In the genomic region with DNA sequence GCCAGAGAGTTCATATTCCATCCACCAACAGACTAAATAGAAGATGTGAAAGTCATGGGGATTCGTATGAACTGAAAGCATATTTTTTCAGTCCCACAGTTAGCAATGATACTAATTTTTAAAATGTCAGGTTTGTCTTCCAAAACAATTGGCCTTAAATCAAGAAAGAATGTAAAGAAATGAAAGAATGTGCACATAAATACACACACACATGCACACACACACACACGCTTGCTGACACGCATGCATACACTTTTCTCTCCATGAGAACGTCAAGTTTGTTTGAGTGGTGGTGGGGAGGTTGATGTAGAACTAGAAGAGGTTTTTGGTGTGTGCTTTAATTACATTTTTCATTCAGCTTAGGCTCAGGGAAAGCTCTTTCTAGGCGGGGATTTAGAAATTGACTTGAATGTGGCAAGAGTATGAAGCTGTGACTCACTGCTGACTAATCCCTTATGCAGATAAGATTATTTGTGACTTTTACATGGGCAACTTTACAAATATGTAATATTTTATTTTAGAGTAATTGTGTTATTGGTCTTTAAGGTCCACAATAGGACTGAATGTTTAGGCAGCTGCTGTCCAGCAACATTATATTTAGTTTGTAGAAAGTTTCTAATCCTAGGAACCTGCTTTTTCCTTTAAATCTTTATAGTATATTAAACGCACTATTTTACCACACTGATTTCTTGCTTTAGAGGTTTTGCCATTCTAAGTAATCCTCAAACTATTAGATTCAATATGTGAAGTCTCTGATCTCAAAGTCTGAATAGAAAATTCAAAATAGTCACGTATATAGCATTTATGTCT, we compare ENCODE assay signal across 12 cellular contexts. TPM values are rescaled to one million over a fixed set of nuclear protein-coding genes. Genes with fewer than 3 reads are reported as not detected.
DNase-seq lines count a peak whose midpoint lies in the region; ATAC-seq, FAIRE-seq and TF ChIP-seq lines count a peak whose summit lies in the region.
"Had no signal": no experiment of that assay in that cellular context is flagged by ENCODE, and none has a peak within 500 bp of the region (broad histone marks: within the 10 kb centered on the region; RNA-seq: fewer than 3 reads in every experiment).

No MANE protein-coding gene starts in this region.

- peaks cover 0 to 3% (median 0%) of the 10 kb centered on the region in 9 donors for H3K36me3 ChIP-seq in heart right ventricle
- H3K36me3 ChIP-seq: uterus had no signal

- no peak for FAIRE-seq in urothelium cell line (lab: Jason Lieb, UNC)

- DNase-seq in heart right ventricle (no peak), cardiac septum (ENCODE audit: low spot score) (no peak), fibroblast of villous mesenchyme (ENCODE audit: low read depth) (peak; percentile 96), urothelium cell line (ENCODE audit: low spot score) (peak; percentile 15), NCI-H1048 (lab: John Stamatoyannopoulos, UW) (no peak)
- DNase-seq: COR-L47, naive B cell, SHP77, uterus had no signal

- H3K9me3 ChIP-seq in heart right ventricle = no peaks in the 10 kb centered on the region
- H3K9me3 ChIP-seq: uterus had no signal

- TF ChIP-seq CTCF in heart right ventricle (IDR thresholded peaks at IDR 0.05) = no peak
- TF ChIP-seq CTCF in fibroblast of villous mesenchyme (IDR thresholded peaks at IDR 0.05; ENCODE audit: insufficient read depth, low read depth, low read length) = no peak

- H3K27ac ChIP-seq in heart right ventricle = no peak overlapping the region
- H3K27ac ChIP-seq: uterus had no signal

- peaks cover 3 to 80% (median 42%) of the 10 kb centered on the region in 9 donors for H3K4me1 ChIP-seq in heart right ventricle
- H3K4me1 ChIP-seq: uterus had no signal

- H3K27me3 ChIP-seq in heart right ventricle = peaks cover 0 to 6% (median 0%) of the 10 kb centered on the region in 7 donors
- H3K27me3 ChIP-seq: uterus had no signal

- intact Hi-C loops in heart right ventricle (cut with DNase I) = no loop called here
- intact Hi-C loops in cardiac septum (cut with DNase I) = no loop called here

- H3K4me3 ChIP-seq in heart right ventricle (no peak overlapping the region), fibroblast of villous mesenchyme (ENCODE audit: low read depth, low read length) (peak overlapping the region; percentile 10)
- H3K4me3 ChIP-seq: uterus had no signal

- ATAC-seq in heart right ventricle (peak in 7 of 8 donors; percentile 16 to 86 (median 36)), SK-N-SH treated with all-trans-retinoic acid at 6 μM for 48 hours (peak; percentile 78), GM18520 (IDR thresholded peaks at IDR 0.05; ENCODE audit: unreplicated experiment) (no peak), HG03354 (IDR thresholded peaks at IDR 0.05; ENCODE audit: poor library complexity, severe bottlenecking, unreplicated experiment) (no peak)

- WGBS in heart right ventricle, 2 donors = 68 to 76% methylated on average over 7 of the region's 7 CpGs

TF ChIP-seq in SK-N-SH treated with all-trans-retinoic acid at 6 μM for 48 hours, 23 proteins besides CTCF, POLR2A, EP300 and RAD21:
- TF ChIP-seq, protein P1, sequence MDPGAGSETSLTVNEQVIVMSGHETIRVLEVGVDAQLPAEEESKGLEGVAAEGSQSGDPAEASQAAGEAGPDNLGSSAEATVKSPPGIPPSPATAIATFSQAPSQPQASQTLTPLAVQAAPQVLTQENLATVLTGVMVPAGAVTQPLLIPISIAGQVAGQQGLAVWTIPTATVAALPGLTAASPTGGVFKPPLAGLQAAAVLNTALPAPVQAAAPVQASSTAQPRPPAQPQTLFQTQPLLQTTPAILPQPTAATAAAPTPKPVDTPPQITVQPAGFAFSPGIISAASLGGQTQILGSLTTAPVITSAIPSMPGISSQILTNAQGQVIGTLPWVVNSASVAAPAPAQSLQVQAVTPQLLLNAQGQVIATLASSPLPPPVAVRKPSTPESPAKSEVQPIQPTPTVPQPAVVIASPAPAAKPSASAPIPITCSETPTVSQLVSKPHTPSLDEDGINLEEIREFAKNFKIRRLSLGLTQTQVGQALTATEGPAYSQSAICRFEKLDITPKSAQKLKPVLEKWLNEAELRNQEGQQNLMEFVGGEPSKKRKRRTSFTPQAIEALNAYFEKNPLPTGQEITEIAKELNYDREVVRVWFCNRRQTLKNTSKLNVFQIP (CRISPR knock-in tag; IDR thresholded peaks at IDR 0.05; ENCODE audit: borderline replicate concordance, low read depth) = no peak
- TF ChIP-seq, protein P2, sequence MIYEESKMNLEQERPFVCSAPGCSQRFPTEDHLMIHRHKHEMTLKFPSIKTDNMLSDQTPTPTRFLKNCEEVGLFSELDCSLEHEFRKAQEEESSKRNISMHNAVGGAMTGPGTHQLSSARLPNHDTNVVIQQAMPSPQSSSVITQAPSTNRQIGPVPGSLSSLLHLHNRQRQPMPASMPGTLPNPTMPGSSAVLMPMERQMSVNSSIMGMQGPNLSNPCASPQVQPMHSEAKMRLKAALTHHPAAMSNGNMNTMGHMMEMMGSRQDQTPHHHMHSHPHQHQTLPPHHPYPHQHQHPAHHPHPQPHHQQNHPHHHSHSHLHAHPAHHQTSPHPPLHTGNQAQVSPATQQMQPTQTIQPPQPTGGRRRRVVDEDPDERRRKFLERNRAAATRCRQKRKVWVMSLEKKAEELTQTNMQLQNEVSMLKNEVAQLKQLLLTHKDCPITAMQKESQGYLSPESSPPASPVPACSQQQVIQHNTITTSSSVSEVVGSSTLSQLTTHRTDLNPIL (CRISPR knock-in tag; IDR thresholded peaks at IDR 0.05; ENCODE audit: low read depth) = no peak
- TF ChIP-seq RARB (CRISPR knock-in tag; IDR thresholded peaks at IDR 0.05) = no peak
- no peak for TF ChIP-seq ESRRG (CRISPR knock-in tag; IDR thresholded peaks at IDR 0.05)
- TF ChIP-seq TOX (CRISPR knock-in tag; IDR thresholded peaks at IDR 0.05; ENCODE audit: borderline replicate concordance) = no peak
- no peak for TF ChIP-seq PPARA (CRISPR knock-in tag; IDR thresholded peaks at IDR 0.05; ENCODE audit: borderline replicate concordance)
- no peak for TF ChIP-seq CSDC2 (CRISPR knock-in tag; IDR thresholded peaks at IDR 0.05)
- TF ChIP-seq CSRNP3 (CRISPR knock-in tag; IDR thresholded peaks at IDR 0.05) = no peak
- TF ChIP-seq ZFP30 (CRISPR knock-in tag; IDR thresholded peaks at IDR 0.05) = no peak
- TF ChIP-seq, protein P3, sequence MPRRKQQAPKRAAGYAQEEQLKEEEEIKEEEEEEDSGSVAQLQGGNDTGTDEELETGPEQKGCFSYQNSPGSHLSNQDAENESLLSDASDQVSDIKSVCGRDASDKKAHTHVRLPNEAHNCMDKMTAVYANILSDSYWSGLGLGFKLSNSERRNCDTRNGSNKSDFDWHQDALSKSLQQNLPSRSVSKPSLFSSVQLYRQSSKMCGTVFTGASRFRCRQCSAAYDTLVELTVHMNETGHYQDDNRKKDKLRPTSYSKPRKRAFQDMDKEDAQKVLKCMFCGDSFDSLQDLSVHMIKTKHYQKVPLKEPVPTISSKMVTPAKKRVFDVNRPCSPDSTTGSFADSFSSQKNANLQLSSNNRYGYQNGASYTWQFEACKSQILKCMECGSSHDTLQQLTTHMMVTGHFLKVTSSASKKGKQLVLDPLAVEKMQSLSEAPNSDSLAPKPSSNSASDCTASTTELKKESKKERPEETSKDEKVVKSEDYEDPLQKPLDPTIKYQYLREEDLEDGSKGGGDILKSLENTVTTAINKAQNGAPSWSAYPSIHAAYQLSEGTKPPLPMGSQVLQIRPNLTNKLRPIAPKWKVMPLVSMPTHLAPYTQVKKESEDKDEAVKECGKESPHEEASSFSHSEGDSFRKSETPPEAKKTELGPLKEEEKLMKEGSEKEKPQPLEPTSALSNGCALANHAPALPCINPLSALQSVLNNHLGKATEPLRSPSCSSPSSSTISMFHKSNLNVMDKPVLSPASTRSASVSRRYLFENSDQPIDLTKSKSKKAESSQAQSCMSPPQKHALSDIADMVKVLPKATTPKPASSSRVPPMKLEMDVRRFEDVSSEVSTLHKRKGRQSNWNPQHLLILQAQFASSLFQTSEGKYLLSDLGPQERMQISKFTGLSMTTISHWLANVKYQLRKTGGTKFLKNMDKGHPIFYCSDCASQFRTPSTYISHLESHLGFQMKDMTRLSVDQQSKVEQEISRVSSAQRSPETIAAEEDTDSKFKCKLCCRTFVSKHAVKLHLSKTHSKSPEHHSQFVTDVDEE (CRISPR knock-in tag; IDR thresholded peaks at IDR 0.05) = no peak
- no peak for TF ChIP-seq SNAI2 (CRISPR knock-in tag; IDR thresholded peaks at IDR 0.05)

RNA-seq across cellular contexts. Expression of gene FLT1, which starts 18.8 kb away (rescaled TPM):
- total RNA-seq in heart right ventricle (10 to 100 TPM; 34.9 to 76.3 (median 47.2) TPM), cardiac septum (53.4 TPM), fibroblast of villous mesenchyme (12.1 and 23.2 TPM in 2 replicates)
- polyA plus RNA-seq in heart right ventricle = 10 to 100 TPM; 15.2 to 22.9 TPM

Comparison
In these comparisons a context has a peak if more than half of its experiments do, and no peak if none do; other contexts are left out.
1. ATAC-seq: peak in heart right ventricle (7 of 8) and SK-N-SH treated with all-trans-retinoic acid at 6 μM for 48 hours (single experiment); none in GM18520 (single experiment) and HG03354 (single experiment).
2. DNase-seq: peak in fibroblast of villous mesenchyme (single experiment) and urothelium cell line (single experiment); none in heart right ventricle (0 of 2), cardiac septum (single experiment) and NCI-H1048 (single experiment).